ENCODE assay signal across 8 cellular contexts in the genomic region with DNA sequence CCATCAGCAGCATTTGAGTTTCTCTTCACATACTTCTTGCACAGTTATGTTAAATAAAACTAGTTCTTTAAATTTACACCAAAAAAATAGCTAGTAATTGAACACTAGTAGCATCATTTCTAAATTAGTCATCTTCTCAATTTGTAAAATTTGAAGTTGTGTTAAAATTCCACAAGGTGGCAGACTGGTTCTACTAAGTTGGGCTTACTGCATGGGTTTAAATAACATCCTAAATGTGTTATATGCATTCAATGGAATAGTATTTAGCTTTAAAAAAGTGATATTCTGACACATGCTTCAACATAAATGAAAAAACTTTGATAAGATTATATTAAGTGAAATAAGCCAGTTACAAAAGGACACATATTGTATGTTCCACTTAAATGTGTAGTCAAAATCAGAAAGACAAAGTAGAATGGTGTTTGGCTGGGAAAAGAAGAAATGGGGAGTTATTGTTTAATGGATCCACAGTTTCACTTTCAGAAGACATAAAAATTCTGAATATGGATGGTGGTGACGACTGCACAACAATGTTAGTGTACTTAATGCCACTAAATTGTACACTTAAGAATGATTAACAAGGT. TPM values are rescaled to one million over a fixed set of nuclear protein-coding genes. Genes with fewer than 3 reads are reported as not detected.
A peak's percentile ranks its signal among the peaks of the same experiment; 100 is the strongest.
DNase-seq lines count a peak whose midpoint lies in the region; ATAC-seq, FAIRE-seq and TF ChIP-seq lines count a peak whose summit lies in the region.

No MANE protein-coding gene starts in this region.

- no peaks in the 10 kb centered on the region for H3K36me3 Mint-ChIP-seq in glutamatergic neuron (ENCODE audit: unreplicated experiment)

- POLR2A ChIA-PET in A549 (lab: Yijun Ruan, JAX) = no interaction called here

- peak; percentile 10 to 69 for DNase-seq in A549 (ENCODE audit: low read depth in 1 of 2, low spot score in 1 of 2)
- peak; percentile 60 for DNase-seq in NCI-H1694 treated with DMSO at 0.1 percent for 48 hours (lab: John Stamatoyannopoulos, UW)
- DNase-seq in glutamatergic neuron = no peak
- DNase-seq in spleen = no peak
- no peak for DNase-seq in posterior vena cava (ENCODE audit: low spot score)

- no peaks in the 10 kb centered on the region for H3K36me3 ChIP-seq in spleen

- H3K4me3 ChIP-seq in A549 (no peak overlapping the region), spleen (no peak overlapping the region)

- H3K27me3 Mint-ChIP-seq in glutamatergic neuron (ENCODE audit: unreplicated experiment) = no peaks in the 10 kb centered on the region

- H3K27ac ChIP-seq in A549 (no peak overlapping the region), VCaP (peak overlapping the region; percentile 92), spleen (no peak overlapping the region)

- H3K4me3 Mint-ChIP-seq in glutamatergic neuron (ENCODE audit: unreplicated experiment) = no peak overlapping the region

- H3K9me3 ChIP-seq in A549 = no peaks in the 10 kb centered on the region
- H3K9me3 ChIP-seq in spleen = no peaks in the 10 kb centered on the region

- TF ChIP-seq POLR2A in A549 (IDR thresholded peaks at IDR 0.05; ENCODE audit: low read length) = no peak
- TF ChIP-seq POLR2A in spleen (IDR thresholded peaks at IDR 0.05) = no peak

- H3K27me3 ChIP-seq in spleen (replicated peaks in 1 of 7) = no peaks in the 10 kb centered on the region

- ATAC-seq in A549 (peak in 1 of 2 experiments; percentile 43; a peak in 1 of 6 replicates), GM21447 (IDR thresholded peaks at IDR 0.05; ENCODE audit: unreplicated experiment) (no peak)

- no peaks in the 10 kb centered on the region for H3K4me1 ChIP-seq in A549
- no peaks in the 10 kb centered on the region for H3K4me1 ChIP-seq in spleen

- no peaks in the 10 kb centered on the region for H3K4me1 Mint-ChIP-seq in glutamatergic neuron (ENCODE audit: low read depth, unreplicated experiment)

- TF ChIP-seq RAD21 in A549 (conservative IDR thresholded peaks at IDR 0.05 in 1 of 2, IDR thresholded peaks at IDR 0.05 in 1 of 2) = peak; percentile 74 to 75

- CTCF ChIA-PET in A549 (lab: Yijun Ruan, JAX) = interaction anchor here (0.7 to 3.1 kb wide), 23 partner anchors 10 to 665 kb away, joined by 3 to 13 read pairs (median 4); a partner anchor contains a TSS

- no peak overlapping the region for H3K4me2 ChIP-seq in A549

- no peak overlapping the region for H3K27ac Mint-ChIP-seq in glutamatergic neuron (ENCODE audit: unreplicated experiment)

- WGBS in A549 (ENCODE audit: missing lambda C conversion rate) = 0% methylated on average over 1 of the region's 1 CpG
- 18 to 55% (median 33%) methylated on average over 1 of the region's 1 CpG for WGBS in spleen, 5 donors

- TF ChIP-seq CTCF in A549 (IDR thresholded peaks at IDR 0.05) (peak; percentile 66), GM12873 (IDR thresholded peaks at IDR 0.05; ENCODE audit: insufficient read depth, low read depth, low read length, missing control alignments) (peak; percentile 29), VCaP (conservative IDR thresholded peaks at IDR 0.05) (peak; percentile 73), glutamatergic neuron (IDR thresholded peaks at IDR 0.05; ENCODE audit: partially characterized antibody, unreplicated experiment) (peak; percentile 57), spleen (IDR thresholded peaks at IDR 0.05 in 8 of 11, conservative IDR thresholded peaks at IDR 0.05 in 3 of 11) (peak; percentile 7 to 56 (median 47))

- no peaks in the 10 kb centered on the region for H3K9me3 Mint-ChIP-seq in glutamatergic neuron (ENCODE audit: unreplicated experiment)

- TF ChIP-seq EP300 in A549 (IDR thresholded peaks at IDR 0.05) = no peak

- no peak for FAIRE-seq in A549 (lab: Jason Lieb, UNC)

- intact Hi-C loops in spleen (cut with DNase I; ENCODE audit: low total_unique reads) = loop anchor here (5.0 kb wide), 1 partner anchor 186 kb away; no protein-coding TSS in a partner anchor
- intact Hi-C loops in posterior vena cava (cut with DNase I) = loop anchor here (10.0 kb wide), 1 partner anchor 189 kb away; no protein-coding TSS in a partner anchor

TF ChIP-seq in A549, 52 proteins besides CTCF, POLR2A, EP300 and RAD21:
- peak; percentile 67 for TF ChIP-seq SMC3 (IDR thresholded peaks at IDR 0.05)
- no peak for TF ChIP-seq KDM5A (IDR thresholded peaks at IDR 0.05)
TF ChIP-seq in A549: peak in this region for 1.

RNA-seq across cellular contexts. Expression of a gene that starts 28.7 kb away (rescaled TPM):
- polyA plus RNA-seq in A549 (2011; rRNA removed) (40.1 and 58.2 TPM in 2 replicates), A549 (2017; fragmentation: RNase III; extraction: RNeasy Plus Mini Kit Qiagen cat#74134 plus additional on column Dnase treatment) (25.8 to 26.5 TPM (median 26.0 TPM) in 3 replicates), spleen (10 to 100 TPM; 15.8 to 21.8 (median 18.8) TPM)
- polyA plus RNA-seq in A549 (2012; cell fraction: cytosol; rRNA removed) = 12.0 and 13.1 TPM in 2 replicates
- 15.1 and 16.6 TPM in 2 replicates for polyA plus RNA-seq in A549 (2012; cell fraction: nucleus; rRNA removed)
- polyA minus RNA-seq in A549 (2011; rRNA and poly(A)+ RNA removed) = 22.6 and 23.2 TPM in 2 replicates
- total RNA-seq in glutamatergic neuron (ENCODE audit: unreplicated experiment) (68.8 TPM), spleen (10 to 100 TPM; 34.4 to 69.3 (median 49.7) TPM), posterior vena cava (10 to 100 TPM; 46.9 to 58.8 TPM)

RNA-seq across cellular contexts. Expression of a gene that starts 33.1 kb away (rescaled TPM):
- polyA plus RNA-seq in A549 (2011; rRNA removed) = 63.8 and 68.0 TPM in 2 replicates
- polyA plus RNA-seq in A549 (2012; cell fraction: cytosol; rRNA removed) = 30.8 and 39.0 TPM in 2 replicates
- polyA plus RNA-seq in A549 (2012; cell fraction: nucleus; rRNA removed) = 23.6 and 28.9 TPM in 2 replicates
- 49.1 to 50.8 TPM (median 50.5 TPM) in 3 replicates for polyA plus RNA-seq in A549 (2017; fragmentation: RNase III; extraction: RNeasy Plus Mini Kit Qiagen cat#74134 plus additional on column Dnase treatment)
- 50.1 and 54.6 TPM in 2 replicates for polyA minus RNA-seq in A549 (2011; rRNA and poly(A)+ RNA removed)
- 113 TPM for total RNA-seq in glutamatergic neuron (ENCODE audit: unreplicated experiment)
- 10 to 100 TPM; 17.7 to 29.7 (median 24.0) TPM for total RNA-seq in spleen
- 1 to 10 TPM; 3.9 to 6.9 (median 6.6) TPM for polyA plus RNA-seq in spleen
- 10 to 100 TPM; 25.7 to 27.9 TPM for total RNA-seq in posterior vena cava

RNA-seq across cellular contexts. Expression of a gene that starts 33.7 kb away (rescaled TPM):
- 68.8 and 73.4 TPM in 2 replicates for polyA plus RNA-seq in A549 (2011; rRNA removed)
- polyA plus RNA-seq in A549 (2012; cell fraction: cytosol; rRNA removed) = 16.5 and 18.1 TPM in 2 replicates
- 25.9 and 36.5 TPM in 2 replicates for polyA plus RNA-seq in A549 (2012; cell fraction: nucleus; rRNA removed)
- polyA plus RNA-seq in A549 (2017; fragmentation: RNase III; extraction: RNeasy Plus Mini Kit Qiagen cat#74134 plus additional on column Dnase treatment) = 28.8 to 32.3 TPM (median 32.0 TPM) in 3 replicates
- polyA minus RNA-seq in A549 (2011; rRNA and poly(A)+ RNA removed) = 60.2 and 76.3 TPM in 2 replicates
- 96.2 TPM for total RNA-seq in glutamatergic neuron (ENCODE audit: unreplicated experiment)
- total RNA-seq in spleen = 10 to 100 TPM; 45.7 to 99.7 (median 79.0) TPM
- 10 to 100 TPM; 50.6 to 72.4 (median 57.0) TPM for polyA plus RNA-seq in spleen
- 10 to 100 TPM; 58.2 to 65.6 TPM for total RNA-seq in posterior vena cava

Comparison
In these comparisons a context has a peak if more than half of its experiments do, and no peak if none do; other contexts are left out.
1. DNase-seq: peak in A549 (2 of 2) and NCI-H1694 treated with DMSO at 0.1 percent for 48 hours (single experiment); none in glutamatergic neuron (single experiment), spleen (single experiment) and posterior vena cava (single experiment).
2. Peak in every context shown above with its lines, with median percentiles within 50 percentile points of each other: CTCF ChIP-seq.